In genomic region chr7:74587435-74588126, GRCh38 we compare ENCODE assay signal across 8 cellular contexts.
DNase-seq lines count a peak whose midpoint lies in the region; ATAC-seq and TF ChIP-seq lines count a peak whose summit lies in the region.

No MANE protein-coding gene starts in this region.

- H3K36me3 ChIP-seq in ACC112 (ENCODE audit: insufficient read depth, low read length): no peaks in the 10 kb centered on the region

- no peaks in the 10 kb centered on the region for H3K36me3 Mint-ChIP-seq in glutamatergic neuron (ENCODE audit: unreplicated experiment)
- no peaks in the 10 kb centered on the region for H3K36me3 Mint-ChIP-seq in immature natural killer cell

- H3K27ac ChIP-seq in ACC112 (ENCODE audit: low read depth, low read length): peak overlapping the region; percentile 62

- H3K27ac Mint-ChIP-seq in glutamatergic neuron (ENCODE audit: unreplicated experiment): peak overlapping the region; percentile 73
- H3K27ac Mint-ChIP-seq in immature natural killer cell: peak overlapping the region in 1 of 6 donors; percentile 37

- peaks cover 13% of the 10 kb centered on the region for H3K4me1 ChIP-seq in ACC112 (ENCODE audit: control insufficient read depth, insufficient read depth, low read length, unreplicated experiment)

- H3K4me3 Mint-ChIP-seq in glutamatergic neuron (ENCODE audit: unreplicated experiment): peak overlapping the region; percentile 52
- H3K4me3 Mint-ChIP-seq in immature natural killer cell: no peak overlapping the region

- H3K4me3 ChIP-seq in ACC112 (ENCODE audit: low read depth, low read length): peak overlapping the region; percentile 38; the same call in 1 of the 2 replicates

- H3K4me1 Mint-ChIP-seq in glutamatergic neuron (ENCODE audit: low read depth, unreplicated experiment): peaks cover 11% of the 10 kb centered on the region
- H3K4me1 Mint-ChIP-seq in immature natural killer cell: peaks cover 0 to 3% of the 10 kb centered on the region in 2 donors

- H3K27me3 Mint-ChIP-seq in glutamatergic neuron (ENCODE audit: unreplicated experiment) (peaks cover 5% of the 10 kb centered on the region), immature natural killer cell (ENCODE audit: low read depth in 3 of 3) (peaks cover 0 to 2% (median 0%) of the 10 kb centered on the region in 3 donors)

- no peaks in the 10 kb centered on the region for H3K27me3 ChIP-seq in ACC112 (ENCODE audit: insufficient read depth, low read length)

- no peak for TF ChIP-seq CTCF in glutamatergic neuron (IDR thresholded peaks at IDR 0.05; ENCODE audit: partially characterized antibody, unreplicated experiment)

- H3K79me2 ChIP-seq in ACC112 (ENCODE audit: control insufficient read depth, insufficient read depth, low read length, unreplicated experiment): no peaks in the 10 kb centered on the region

- DNase-seq in T1000 (lab: John Stamatoyannopoulos, UW): peak; percentile 60
- peak; percentile 69 for DNase-seq in glutamatergic neuron
- DNase-seq in pons (ENCODE audit: low spot score): peak; percentile 67
- no peak for DNase-seq in immature natural killer cell
- DNase-seq in activated CD4-positive, alpha-beta T cell treated with anti-CD3 and anti-CD28 coated beads, Interleukin-2, amount 50 U/mL, for 1 hour: no peak

- peak; percentile 87 for ATAC-seq in GM18909 (IDR thresholded peaks at IDR 0.05; ENCODE audit: poor library complexity, unreplicated experiment)
- peak; percentile 79 for ATAC-seq in HG03342 (IDR thresholded peaks at IDR 0.05; ENCODE audit: unreplicated experiment)

- H2AFZ ChIP-seq in ACC112 (ENCODE audit: low read length, unreplicated experiment): no peak overlapping the region

- H3K9me3 Mint-ChIP-seq in glutamatergic neuron (ENCODE audit: unreplicated experiment) (peaks cover 1% of the 10 kb centered on the region), immature natural killer cell (no peaks in the 10 kb centered on the region)

Comparison
In these comparisons a context has a peak if more than half of its experiments do, and no peak if none do; other contexts are left out.
1. DNase-seq: peak in T1000 (single experiment), glutamatergic neuron (single experiment) and pons (single experiment); none in immature natural killer cell (0 of 3) and activated CD4-positive, alpha-beta T cell treated with anti-CD3 and anti-CD28 coated beads, Interleukin-2, amount 50 U/mL, for 1 hour (single experiment).